14 cellular contexts compared by ENCODE assay signal in genomic region chr7:111982804-111983203, GRCh38.
"Had no signal": no experiment of that assay in that cellular context is flagged by ENCODE, and none has a peak within 500 bp of the region (broad histone marks: within the 10 kb centered on the region; RNA-seq: fewer than 3 reads in every experiment).

No MANE protein-coding gene starts in this region.

- H3K4me3 ChIP-seq: prostate gland, sigmoid colon, testis, upper lobe of right lung had no signal

- ATAC-seq: activated naive CD4-positive, alpha-beta T cell treated with anti-CD3 and anti-CD28 coated beads, Interleukin-2, amount 50 U/mL, for 72 hours; foreskin keratinocyte; natural killer cell; upper lobe of right lung had no signal

- DNase-seq: activated effector memory CD4-positive, alpha-beta T cell treated with anti-CD3 and anti-CD28 coated beads, Interleukin-2, amount 50 U/mL, for 16 hours; activated T-cell treated with anti-CD3 and anti-CD28 coated beads, Interleukin-2, amount 50 U/mL, for 1 hour; dermis blood vessel endothelial cell; foreskin keratinocyte; natural killer cell; nucleus accumbens; sigmoid colon; stimulated activated CD4-positive, alpha-beta T cell treated with anti-CD3 and anti-CD28 coated beads, Interleukin-15, amount 100 ng/mL, for 24 hours; stimulated activated CD4-positive, alpha-beta T cell treated with anti-CD3 and anti-CD28 coated beads, Interleukin-4, amount 100 ng/mL, for 24 hours; SW 1271; testis; upper lobe of right lung had no signal
